Comparison of ENCODE assay signal across 8 cellular contexts in the genomic region with DNA sequence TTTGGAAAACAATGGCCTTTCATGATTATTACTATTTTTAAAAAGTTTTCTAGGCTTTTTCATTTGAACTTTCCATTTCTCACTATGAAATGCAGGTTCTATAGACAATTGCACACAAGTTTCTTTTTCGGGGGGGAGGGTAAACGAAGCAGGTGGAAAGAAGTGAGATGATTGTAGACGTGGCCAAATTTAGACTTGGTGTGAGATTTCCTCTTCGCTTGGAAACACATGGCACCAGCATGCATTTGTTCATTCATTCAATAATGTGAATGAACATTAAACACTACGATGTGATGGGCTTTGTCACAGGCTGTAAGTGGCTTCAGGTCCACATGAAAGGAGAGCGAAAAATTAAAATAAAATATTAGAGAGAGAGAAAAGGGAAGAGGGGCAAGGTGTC. TPM values are rescaled to one million over a fixed set of nuclear protein-coding genes. Genes with fewer than 3 reads are reported as not detected.
A peak's percentile ranks its signal among the peaks of the same experiment; 100 is the strongest.
DNase-seq lines count a peak whose midpoint lies in the region; ATAC-seq and TF ChIP-seq lines count a peak whose summit lies in the region.

No MANE protein-coding gene starts in this region.

- peak overlapping the region; percentile 96 for H3K27ac Mint-ChIP-seq in neural crest cell (ENCODE audit: unreplicated experiment)

- H3K4me1 Mint-ChIP-seq in neural crest cell, result peaks cover 83% of the 10 kb centered on the region

- DNase-seq in cardiac muscle cell (ENCODE audit: low read depth in 1 of 2, low spot score in 1 of 2) (no peak), left cardiac atrium (no peak), breast epithelium (ENCODE audit: low spot score in 2 of 2) (no peak), neural crest cell (ENCODE audit: low read depth, low spot score) (no peak), DMS53 (lab: John Stamatoyannopoulos, UW) (no peak), DMS53 treated with DMSO at 0.1 percent for 48 hours (lab: John Stamatoyannopoulos, UW; ENCODE audit: unreplicated experiment) (no peak)

- H3K4me3 ChIP-seq in cardiac muscle cell (peak overlapping the region; percentile 54), breast epithelium (peak overlapping the region; percentile 67 to 84 (median 82))

- peaks cover 23% of the 10 kb centered on the region for H3K4me1 ChIP-seq in cardiac muscle cell (ENCODE audit: low read depth)
- no peaks in the 10 kb centered on the region for H3K4me1 ChIP-seq in breast epithelium

- H3K27ac ChIP-seq in cardiac muscle cell (peak overlapping the region; percentile 78), breast epithelium (peak overlapping the region; percentile 94 to 95)

- H3K36me3 Mint-ChIP-seq in neural crest cell (ENCODE audit: low read depth), result no peaks in the 10 kb centered on the region

- ATAC-seq in left cardiac atrium (no peak), HG03139 (IDR thresholded peaks at IDR 0.05; ENCODE audit: unreplicated experiment) (peak; percentile 16), HG03439 (IDR thresholded peaks at IDR 0.05; ENCODE audit: unreplicated experiment) (no peak)

- H3K27me3 Mint-ChIP-seq in neural crest cell (ENCODE audit: low read depth), result no peaks in the 10 kb centered on the region

- TF ChIP-seq POLR2A in breast epithelium (IDR thresholded peaks at IDR 0.05), result no peak

- H3K4me3 Mint-ChIP-seq in neural crest cell, result peak overlapping the region; percentile 78

- no peak for TF ChIP-seq CTCF in cardiac muscle cell (IDR thresholded peaks at IDR 0.05; ENCODE audit: low read depth, low read length)
- TF ChIP-seq CTCF in breast epithelium (IDR thresholded peaks at IDR 0.05), result no peak
- TF ChIP-seq CTCF in neural crest cell (conservative IDR thresholded peaks at IDR 0.05), result no peak

- H3K27me3 ChIP-seq in cardiac muscle cell (no peaks in the 10 kb centered on the region), breast epithelium (no peaks in the 10 kb centered on the region)

- no peaks in the 10 kb centered on the region for H3K9me3 Mint-ChIP-seq in neural crest cell

- intact Hi-C loops in left cardiac atrium (cut with DNase I), result no loop called here
- intact Hi-C loops in breast epithelium (cut with DNase I; ENCODE audit: low total_unique reads), result no loop called here

- H3K9me3 ChIP-seq in cardiac muscle cell (ENCODE audit: low read depth) (no peaks in the 10 kb centered on the region), breast epithelium (no peaks in the 10 kb centered on the region)

- no peaks in the 10 kb centered on the region for H3K36me3 ChIP-seq in cardiac muscle cell
- H3K36me3 ChIP-seq in breast epithelium, result no peaks in the 10 kb centered on the region

RNA-seq across cellular contexts. Expression of gene GAP43, which starts 35.9 kb away (rescaled TPM):
- 2.1 and 6.4 TPM in 2 replicates for total RNA-seq in cardiac muscle cell
- 2.9 and 5.7 TPM in 2 replicates for polyA plus RNA-seq in cardiac muscle cell
- 1 to 10 TPM; 1.4 to 3.5 TPM for total RNA-seq in left cardiac atrium
- under 1 TPM in 1 of 3 donors, not detected in 2; 0.16 TPM for total RNA-seq in breast epithelium
- 41.8 and 42.9 TPM in 2 replicates for total RNA-seq in neural crest cell
